ENCODE assay signal across 25 cellular contexts in the genomic region with DNA sequence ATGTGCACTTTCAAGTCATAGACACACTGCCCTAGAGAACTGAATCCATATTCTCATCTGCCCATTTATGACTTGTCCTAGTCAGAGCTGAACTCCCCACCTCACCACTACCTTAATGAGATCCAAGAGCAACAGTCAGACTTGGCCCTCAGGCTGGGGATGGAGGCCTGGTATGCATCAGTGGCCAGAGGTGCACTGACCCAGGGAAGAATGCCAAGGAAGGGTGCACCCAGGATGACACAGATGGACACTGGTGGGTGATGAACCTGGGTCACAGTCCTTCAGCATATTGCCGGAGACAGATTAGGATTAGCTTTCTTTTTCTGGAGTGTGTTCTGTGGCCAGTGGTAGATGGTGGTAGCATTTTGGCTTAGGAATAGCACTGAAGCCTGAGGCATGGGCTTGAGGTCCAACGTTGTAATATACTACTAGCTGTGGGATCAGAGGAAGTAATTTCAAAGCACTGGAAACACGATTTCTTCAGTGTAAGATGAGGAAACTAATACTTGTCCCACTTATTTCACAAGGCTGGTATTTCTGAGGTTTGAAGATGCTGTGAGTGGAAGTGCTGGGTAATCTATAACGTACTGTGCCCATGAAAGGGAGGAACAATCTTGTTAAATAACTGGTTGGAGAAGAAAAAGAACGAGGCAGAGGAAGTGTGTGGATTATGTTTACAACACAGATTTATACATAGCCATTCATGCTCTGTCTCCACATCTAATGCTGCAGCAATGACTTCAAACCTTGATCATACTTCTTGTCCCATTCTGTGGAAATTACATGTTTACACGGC.
DNase-seq lines count a peak whose midpoint lies in the region; ATAC-seq, FAIRE-seq and TF ChIP-seq lines count a peak whose summit lies in the region.
"Had no signal": no experiment of that assay in that cellular context is flagged by ENCODE, and none has a peak within 500 bp of the region (broad histone marks: within the 10 kb centered on the region; RNA-seq: fewer than 3 reads in every experiment).

No MANE protein-coding gene starts in this region.

- H4K20me1 ChIP-seq in IMR-90 (ENCODE audit: insufficient read depth, low read length) (no peaks in the 10 kb centered on the region), hepatocyte (ENCODE audit: insufficient read depth, poor library complexity, severe bottlenecking) (no peaks in the 10 kb centered on the region)

- H3K18ac ChIP-seq in IMR-90 (ENCODE audit: low read depth, low read length): no peak overlapping the region

- H3K27me3 Mint-ChIP-seq in nephron progenitor cell (ENCODE audit: low read depth, poor library complexity): peaks cover 8% of the 10 kb centered on the region

- H3K9me3 Mint-ChIP-seq in nephron progenitor cell: no peaks in the 10 kb centered on the region
- H3K9me3 Mint-ChIP-seq: CD14-positive monocyte, H9, HFFc6 had no signal

- no peaks in the 10 kb centered on the region for H3K9me3 ChIP-seq in IMR-90 (ENCODE audit: control insufficient read depth, insufficient read depth, low read length)
- H3K9me3 ChIP-seq in hepatocyte (ENCODE audit: low read depth): no peaks in the 10 kb centered on the region
- H3K9me3 ChIP-seq: Peyer's patch, SK-N-SH had no signal

- ATAC-seq in IMR-90 (ENCODE audit: low read depth) (no peak), HG02981 (IDR thresholded peaks at IDR 0.05; ENCODE audit: unreplicated experiment) (no peak)

- DNase-seq in Caki2 (ENCODE audit: low read depth) (peak; percentile 59), IMR-90 (no peak), bronchial epithelial cell (ENCODE audit: low read depth) (no peak), nephron progenitor cell (peak; percentile 8), HTR-8/SVneo (ENCODE audit: insufficient read length, low spot score) (no peak), dermis blood vessel endothelial cell (no peak), hepatocyte (ENCODE audit: low spot score) (no peak)
- DNase-seq: GM23248, H9, HFFc6, MV-4-11, NCI-H1694 treated with DMSO at 0.1 percent for 48 hours, NCI-H2081 treated with DMSO at 0.1 percent for 48 hours, NCI-H2171 treated with DMSO at 0.1 percent for 48 hours, NCI-H446, NCI-H526, Peyer's patch, Right ventricle myocardium superior, SK-N-SH had no signal

- H4K91ac ChIP-seq in IMR-90 (ENCODE audit: insufficient read depth, low read depth, low read length): no peak overlapping the region

- H3K4me3 ChIP-seq in IMR-90 (ENCODE audit: insufficient read depth, low read depth, low read length) (no peak overlapping the region), bronchial epithelial cell (ENCODE audit: low read depth, low read length) (no peak overlapping the region), hepatocyte (no peak overlapping the region)
- H3K4me3 ChIP-seq: GM23248, Peyer's patch had no signal

- H4K5ac ChIP-seq in IMR-90 (ENCODE audit: low read depth, low read length): no peak overlapping the region

- CTCF ChIA-PET in IMR-90 (lab: Yijun Ruan, JAX): interaction anchor here (1.0 kb wide), 1 partner anchor 187 kb away, joined by 3 read pairs; no protein-coding TSS in a partner anchor

- H3K4me2 ChIP-seq in IMR-90 (ENCODE audit: low read depth, low read length): no peak overlapping the region
- no peak overlapping the region for H3K4me2 ChIP-seq in hepatocyte
- H3K4me2 ChIP-seq: KMS-11, SK-N-SH had no signal

- no peak for TF ChIP-seq POLR2A in IMR-90 (IDR thresholded peaks at IDR 0.05; ENCODE audit: low read depth, low read length)

- H3K27ac Mint-ChIP-seq in nephron progenitor cell: no peak overlapping the region
- H3K27ac Mint-ChIP-seq: B cell, H9, HFFc6 had no signal

- no TSS peak for BruUV-seq in IMR-90 (replicated peaks; lab: Mats Ljungman, UMichigan)

- no peak overlapping the region for H3K9ac ChIP-seq in IMR-90 (ENCODE audit: low read depth, low read length)
- H3K9ac ChIP-seq: GM23248, KMS-11, SK-N-SH had no signal

- TF ChIP-seq CTCF in IMR-90 (conservative IDR thresholded peaks at IDR 0.05; ENCODE audit: low read depth, low read length) (no peak), bronchial epithelial cell (IDR thresholded peaks at IDR 0.05; ENCODE audit: insufficient read depth, low read length, severe bottlenecking) (no peak), nephron progenitor cell (IDR thresholded peaks at IDR 0.05) (no peak), hepatocyte (IDR thresholded peaks at IDR 0.05; ENCODE audit: poor library complexity) (no peak)

- H3K27ac ChIP-seq in IMR-90 (ENCODE audit: insufficient read depth, low read length): no peak overlapping the region
- no peak overlapping the region for H3K27ac ChIP-seq in hepatocyte
- H3K27ac ChIP-seq: GM23248, HL-60, KMS-11, Peyer's patch had no signal

- H3K23ac ChIP-seq in IMR-90 (ENCODE audit: low read depth, low read length): no peak overlapping the region

- intact Hi-C loops in IMR-90 (cut with micrococcal nuclease): no loop called here

- no peak overlapping the region for H2BK120ac ChIP-seq in IMR-90 (ENCODE audit: low read depth, low read length)

- no peak for TF ChIP-seq RAD21 in IMR-90 (IDR thresholded peaks at IDR 0.05; ENCODE audit: low read length)

- no peaks in the 10 kb centered on the region for H3K9me2 ChIP-seq in hepatocyte (replicated peaks; ENCODE audit: insufficient read depth)
- H3K9me2 ChIP-seq: SK-N-SH had no signal

- H3K9me1 ChIP-seq in IMR-90 (ENCODE audit: insufficient read depth, low read length): no peaks in the 10 kb centered on the region

- no peak overlapping the region for H2BK15ac ChIP-seq in IMR-90 (ENCODE audit: low read depth, low read length)

- dilution Hi-C loops in IMR-90 (cut with HindIII; ENCODE audit: low sequenced_read_pairs, unreplicated experiment): no loop called here

- no peak overlapping the region for H3K56ac ChIP-seq in IMR-90 (ENCODE audit: extremely low read depth, insufficient read depth, low read length)

- no peak overlapping the region for H2AK9ac ChIP-seq in IMR-90 (replicated peaks; ENCODE audit: low read depth, low read length, poor library complexity)

- H2AFZ ChIP-seq in IMR-90 (replicated peaks; ENCODE audit: low read length, poor library complexity) (peak overlapping the region; percentile 53), hepatocyte (no peak overlapping the region)
- H2AFZ ChIP-seq: GM23248 had no signal

- no peak overlapping the region for H3K4ac ChIP-seq in IMR-90 (ENCODE audit: low read depth, low read length)

- H3K4me3 Mint-ChIP-seq in nephron progenitor cell: no peak overlapping the region
- H3K4me3 Mint-ChIP-seq: B cell, CD14-positive monocyte, H9, HFFc6 had no signal

- in situ Hi-C loops in Caki2 (cut with HindIII; ENCODE audit: low pct_unique_long_range_greater_than_20kb, low sequenced_read_pairs): no loop called here
- in situ Hi-C loops in IMR-90 (cut with MboI; ENCODE audit: low sequenced_read_pairs): loop anchor here (10.0 to 25.0 kb wide), 2 partner anchors 235 to 342 kb away; no protein-coding TSS in a partner anchor

- no peak overlapping the region for H2BK5ac ChIP-seq in IMR-90 (ENCODE audit: low read depth, low read length, poor library complexity, severe bottlenecking)

- H4K8ac ChIP-seq in IMR-90 (ENCODE audit: low read depth in 2 of 2, low read length in 2 of 2): no peak overlapping the region

- 0% methylated on average over 1 of the region's 6 CpGs; no CpG with 5 or more reads in 1 of the 2 experiments for WGBS in IMR-90 (ENCODE audit: extremely low coverage in 2 of 2, insufficient read length in 1 of 2), 2 experiments
- 74% methylated on average over 6 of the region's 6 CpGs for WGBS in hepatocyte (ENCODE audit: low lambda C conversion rate, missing lambda C conversion rate)

- FAIRE-seq in bronchial epithelial cell (lab: Jason Lieb, UNC) (peak; percentile 66), HTR-8/SVneo (lab: Jason Lieb, UNC) (no peak)
- FAIRE-seq: GM12892 had no signal

- H3K4me1 ChIP-seq in IMR-90 (ENCODE audit: control insufficient read depth, insufficient read depth, low read length) (no peaks in the 10 kb centered on the region), hepatocyte (ENCODE audit: insufficient read depth) (no peaks in the 10 kb centered on the region)
- H3K4me1 ChIP-seq: Peyer's patch had no signal

- H3K14ac ChIP-seq in IMR-90 (replicated peaks; ENCODE audit: low read depth, low read length): no peak overlapping the region

- H3K36me3 ChIP-seq in IMR-90 (ENCODE audit: control insufficient read depth, insufficient read depth, low read length) (no peaks in the 10 kb centered on the region), bronchial epithelial cell (ENCODE audit: control insufficient read depth, insufficient read depth, low read length) (no peaks in the 10 kb centered on the region), hepatocyte (replicated peaks; ENCODE audit: insufficient read depth, low read depth) (no peaks in the 10 kb centered on the region)
- H3K36me3 ChIP-seq: Peyer's patch had no signal

- peaks cover 4% of the 10 kb centered on the region for H3K4me1 Mint-ChIP-seq in nephron progenitor cell

- no peaks in the 10 kb centered on the region for H3K79me2 ChIP-seq in hepatocyte

- no peaks in the 10 kb centered on the region for H3K79me1 ChIP-seq in IMR-90 (ENCODE audit: low read depth in 1 of 2, low read length in 2 of 2)

- H2BK20ac ChIP-seq in IMR-90 (ENCODE audit: low read depth, low read length): no peak overlapping the region

- POLR2A ChIA-PET in IMR-90 (lab: Charles Lee; ENCODE audit: unreplicated experiment): interaction anchor here (0.5 kb wide), 1 partner anchor 1019 kb away, joined by 4 read pairs; no protein-coding TSS in a partner anchor

- no peak overlapping the region for H2AK5ac ChIP-seq in IMR-90 (ENCODE audit: low read depth, low read length)

- peaks cover 27% of the 10 kb centered on the region for H3K27me3 ChIP-seq in IMR-90 (ENCODE audit: control insufficient read depth, insufficient read depth, low read length)
- no peaks in the 10 kb centered on the region for H3K27me3 ChIP-seq in bronchial epithelial cell (ENCODE audit: control insufficient read depth, insufficient read depth, low read length)
- no peaks in the 10 kb centered on the region for H3K27me3 ChIP-seq in hepatocyte
- H3K27me3 ChIP-seq: Peyer's patch had no signal

- H3K36me3 Mint-ChIP-seq in nephron progenitor cell (ENCODE audit: low read depth): no peaks in the 10 kb centered on the region
- H3K36me3 Mint-ChIP-seq: CD14-positive monocyte had no signal

TF ChIP-seq in IMR-90, 13 proteins besides CTCF, POLR2A, EP300 and RAD21:
- TF ChIP-seq FOS (IDR thresholded peaks at IDR 0.05; ENCODE audit: low read depth, low read length) (no peak), CHD1 (IDR thresholded peaks at IDR 0.05; ENCODE audit: low read depth, low read length) (no peak)

Comparison
In these comparisons a context has a peak if more than half of its experiments do, and no peak if none do; other contexts are left out.
1. DNase-seq: peak in Caki2 (single experiment) and nephron progenitor cell (single experiment); none in IMR-90 (single experiment), bronchial epithelial cell (single experiment), HTR-8/SVneo (single experiment), dermis blood vessel endothelial cell (single experiment) and hepatocyte (single experiment).